15 cellular contexts compared by ENCODE assay signal in genomic region chr22:42022162-42022847, GRCh38. TPM values are rescaled to one million over a fixed set of nuclear protein-coding genes. Genes with fewer than 3 reads are reported as not detected.
DNase-seq lines count a peak whose midpoint lies in the region; ATAC-seq, FAIRE-seq and TF ChIP-seq lines count a peak whose summit lies in the region.
"Had no signal": no experiment of that assay in that cellular context is flagged by ENCODE, and none has a peak within 500 bp of the region (broad histone marks: within the 10 kb centered on the region; RNA-seq: fewer than 3 reads in every experiment).

No MANE protein-coding gene starts in this region.

- H3K27me3 ChIP-seq in keratinocyte (ENCODE audit: control insufficient read depth, extremely low read depth, insufficient read depth, low read length), result no peaks in the 10 kb centered on the region
- H3K27me3 ChIP-seq in neuronal stem cell (ENCODE audit: control insufficient read depth in 3 of 3, insufficient read depth in 3 of 3, low read depth in 1 of 3, low read length in 3 of 3), result peaks cover 0 to 10% (median 0%) of the 10 kb centered on the region in 3 experiments
- H3K27me3 ChIP-seq: gastroesophageal sphincter, stomach had no signal

- H3K4ac ChIP-seq in neuronal stem cell (ENCODE audit: low read length), result no peak overlapping the region

- no peak overlapping the region for H2AK5ac ChIP-seq in neuronal stem cell (ENCODE audit: low read depth, low read length)

- no CpG with 5 or more reads among the region's 2 CpGs for WGBS in neuronal stem cell (ENCODE audit: extremely low coverage in 2 of 2, insufficient read length in 2 of 2, insufficient replicate concordance in 1 of 2), 2 donors

- FAIRE-seq in keratinocyte (lab: Jason Lieb, UNC), result peak; percentile 83

- H3K18ac ChIP-seq in neuronal stem cell (ENCODE audit: low read length), result no peak overlapping the region

- ATAC-seq in GM19397 (IDR thresholded peaks at IDR 0.05; ENCODE audit: unreplicated experiment) (no peak), HG03571 (IDR thresholded peaks at IDR 0.05; ENCODE audit: unreplicated experiment) (no peak)
- ATAC-seq: gastroesophageal sphincter, Panc1 had no signal

- H3K9me3 ChIP-seq in keratinocyte (ENCODE audit: control insufficient read depth, low read depth, low read length) (no peaks in the 10 kb centered on the region), neuronal stem cell (replicated peaks in 1 of 2; ENCODE audit: control insufficient read depth in 2 of 2, insufficient read depth in 1 of 2, low read depth in 1 of 2, low read length in 2 of 2) (no peaks in the 10 kb centered on the region)
- H3K9me3 ChIP-seq: gastroesophageal sphincter, stomach had no signal

- no peaks in the 10 kb centered on the region for H3K79me1 ChIP-seq in neuronal stem cell (ENCODE audit: low read depth, low read length)

- H2BK120ac ChIP-seq in neuronal stem cell (ENCODE audit: low read depth, low read length), result no peak overlapping the region

- peaks cover 8% of the 10 kb centered on the region for H3K4me1 ChIP-seq in keratinocyte (ENCODE audit: control insufficient read depth, extremely low read depth, insufficient read depth, low read length)
- no peaks in the 10 kb centered on the region for H3K4me1 ChIP-seq in neuronal stem cell (ENCODE audit: control insufficient read depth in 2 of 2, insufficient read depth in 1 of 2, low read depth in 1 of 2, low read length in 2 of 2)
- H3K4me1 ChIP-seq: gastroesophageal sphincter, stomach had no signal

- no peak overlapping the region for H2BK12ac ChIP-seq in neuronal stem cell (ENCODE audit: low read length)

- H3K14ac ChIP-seq in neuronal stem cell (ENCODE audit: low read length), result no peak overlapping the region

- no peaks in the 10 kb centered on the region for H3K9me1 ChIP-seq in keratinocyte (ENCODE audit: control insufficient read depth, extremely low read depth, insufficient read depth, low read length)

- no peak overlapping the region for H2BK5ac ChIP-seq in neuronal stem cell (ENCODE audit: low read length)

- H3K27ac ChIP-seq in keratinocyte (ENCODE audit: control insufficient read depth, insufficient read depth, low read length), result peak overlapping the region; percentile 36
- no peak overlapping the region for H3K27ac ChIP-seq in neuronal stem cell (replicated peaks; ENCODE audit: low read length)
- H3K27ac ChIP-seq: 22Rv1, gastroesophageal sphincter had no signal

- H4K8ac ChIP-seq in neuronal stem cell (ENCODE audit: low read depth, low read length), result no peak overlapping the region

- no peak overlapping the region for H3K4me3 ChIP-seq in keratinocyte (ENCODE audit: control insufficient read depth in 2 of 3, extremely low read depth in 1 of 3, insufficient read depth in 2 of 3, low read depth in 1 of 3, low read length in 3 of 3)
- no peak overlapping the region for H3K4me3 ChIP-seq in neuronal stem cell (ENCODE audit: low read length in 2 of 2)
- H3K4me3 ChIP-seq: gastroesophageal sphincter, stomach had no signal

- H2AFZ ChIP-seq in keratinocyte (ENCODE audit: control insufficient read depth, low read length) (peak overlapping the region; percentile 79), neuronal stem cell (ENCODE audit: low read length) (no peak overlapping the region)

- no peak overlapping the region for H2BK15ac ChIP-seq in neuronal stem cell (ENCODE audit: low read length)

- H4K91ac ChIP-seq in neuronal stem cell (ENCODE audit: low read depth, low read length, poor library complexity), result no peak overlapping the region

- peak; percentile 17; the same call in 1 of the 2 replicates for TF ChIP-seq POLR2A in Raji (IDR thresholded peaks at IDR 0.05; ENCODE audit: insufficient read depth, low read depth, low read length)

- dilution Hi-C loops in keratinocyte (cut with MboI; ENCODE audit: extremely low pct_ligation_motif_present, low sequenced_read_pairs), result no loop called here

- DNase-seq in DMS153 (lab: John Stamatoyannopoulos, UW) (peak; percentile 24), DMS153 treated with DMSO at 0.1 percent for 48 hours (lab: John Stamatoyannopoulos, UW; ENCODE audit: unreplicated experiment) (no peak), HPDE6-E6E7 (ENCODE audit: extremely low spot score) (peak; percentile 71), keratinocyte (ENCODE audit: low read depth, low spot score) (no peak), neuronal stem cell (ENCODE audit: low spot score) (no peak)
- DNase-seq: activated CD4-positive, CD25-positive, alpha-beta regulatory T cell; dermis blood vessel endothelial cell; DMS79; stomach had no signal

- H3K36me3 ChIP-seq in keratinocyte (ENCODE audit: control insufficient read depth in 2 of 2, extremely low read depth in 1 of 2, insufficient read depth in 2 of 2, low read length in 2 of 2) (no peaks in the 10 kb centered on the region), neuronal stem cell (replicated peaks in 1 of 2; ENCODE audit: control insufficient read depth in 2 of 2, insufficient read depth in 2 of 2, low read length in 2 of 2) (no peaks in the 10 kb centered on the region)
- H3K36me3 ChIP-seq: gastroesophageal sphincter, stomach had no signal

- peak overlapping the region; percentile 59 for H3K4me2 ChIP-seq in keratinocyte (ENCODE audit: control insufficient read depth, extremely low read depth, insufficient read depth, low read depth, low read length)
- H3K4me2 ChIP-seq in neuronal stem cell (ENCODE audit: insufficient read depth, low read length, poor library complexity, severe bottlenecking), result no peak overlapping the region

- no peaks in the 10 kb centered on the region for H4K20me1 ChIP-seq in keratinocyte (ENCODE audit: control insufficient read depth, extremely low read depth, insufficient read depth, low read length)

- H3K79me2 ChIP-seq in keratinocyte (ENCODE audit: control insufficient read depth, insufficient read depth, low read length), result no peaks in the 10 kb centered on the region

- no peak overlapping the region for H3K9ac ChIP-seq in keratinocyte (ENCODE audit: control insufficient read depth, extremely low read depth, insufficient read depth, low read length)
- no peak overlapping the region for H3K9ac ChIP-seq in neuronal stem cell (ENCODE audit: low read depth, low read length, poor library complexity)

- H3K23ac ChIP-seq in neuronal stem cell (ENCODE audit: low read depth, low read length, poor library complexity), result no peak overlapping the region

- TF ChIP-seq CTCF in keratinocyte (optimal IDR thresholded peaks at IDR 0.05 in 1 of 3, IDR thresholded peaks at IDR 0.05 in 1 of 3, conservative IDR thresholded peaks at IDR 0.05 in 1 of 3; ENCODE audit: extremely low read depth in 1 of 3, insufficient read depth in 2 of 3, low read length in 3 of 3), result no peak

RNA-seq across cellular contexts. Expression of gene WBP2NL, which starts 23.7 kb away (rescaled TPM):
- 0.04 to 0.07 TPM in 2 of 3 replicates, not detected in the other for polyA plus RNA-seq in keratinocyte
- polyA plus RNA-seq in keratinocyte (2011; ENCODE audit: low read depth), result not detected
- not detected in 2 replicates for polyA plus RNA-seq in keratinocyte (2011; cell fraction: cytosol; rRNA removed)
- polyA plus RNA-seq in keratinocyte (2011; cell fraction: nucleus; rRNA removed), result 0.04 and 0.37 TPM in 2 replicates
- polyA plus RNA-seq in keratinocyte (2012; ENCODE audit: low replicate concordance), result 0.14 TPM in 1 of 2 replicates, not detected in the other
- 0.40 to 0.61 TPM in 2 of 3 replicates, not detected in the other for polyA minus RNA-seq in keratinocyte
- not detected for polyA minus RNA-seq in keratinocyte (2011; cell fraction: cytosol; rRNA and poly(A)+ RNA removed)
- 0.11 and 0.31 TPM in 2 replicates for polyA minus RNA-seq in keratinocyte (2011; cell fraction: nucleus; rRNA and poly(A)+ RNA removed)
- polyA plus RNA-seq in neuronal stem cell (2013, experiment 1 of 2), result not detected
- not detected for polyA plus RNA-seq in neuronal stem cell (2013, experiment 2 of 2)

RNA-seq across cellular contexts. Expression of gene NAGA, which starts 48.3 kb away (rescaled TPM):
- 17.0 to 20.9 TPM (median 20.5 TPM) in 3 replicates for polyA plus RNA-seq in keratinocyte
- 1.00 TPM for polyA plus RNA-seq in keratinocyte (2011; ENCODE audit: low read depth)
- polyA plus RNA-seq in keratinocyte (2011; cell fraction: cytosol; rRNA removed), result 8.8 and 10.4 TPM in 2 replicates
- polyA plus RNA-seq in keratinocyte (2011; cell fraction: nucleus; rRNA removed), result 20.9 and 26.2 TPM in 2 replicates
- 4.6 and 16.5 TPM in 2 replicates for polyA plus RNA-seq in keratinocyte (2012; ENCODE audit: low replicate concordance)
- polyA minus RNA-seq in keratinocyte, result 23.7 to 38.9 TPM (median 28.4 TPM) in 3 replicates
- polyA minus RNA-seq in keratinocyte (2011; cell fraction: cytosol; rRNA and poly(A)+ RNA removed), result 19.2 TPM
- 23.7 and 27.8 TPM in 2 replicates for polyA minus RNA-seq in keratinocyte (2011; cell fraction: nucleus; rRNA and poly(A)+ RNA removed)
- polyA plus RNA-seq in neuronal stem cell (2013, experiment 1 of 2), result 12.9 TPM
- polyA plus RNA-seq in neuronal stem cell (2013, experiment 2 of 2), result 12.6 TPM

RNA-seq across cellular contexts. Expression of gene PHETA2, which starts 51.7 kb away (rescaled TPM):
- 0.80 to 2.2 TPM (median 1.4 TPM) in 3 replicates for polyA plus RNA-seq in keratinocyte
- 0.19 TPM for polyA plus RNA-seq in keratinocyte (2011; ENCODE audit: low read depth)
- polyA plus RNA-seq in keratinocyte (2011; cell fraction: cytosol; rRNA removed), result 0.55 and 0.96 TPM in 2 replicates
- 1.4 and 2.1 TPM in 2 replicates for polyA plus RNA-seq in keratinocyte (2011; cell fraction: nucleus; rRNA removed)
- polyA plus RNA-seq in keratinocyte (2012; ENCODE audit: low replicate concordance), result 1.2 and 1.6 TPM in 2 replicates
- polyA minus RNA-seq in keratinocyte, result 0.42 to 1.7 TPM (median 0.49 TPM) in 3 replicates
- polyA minus RNA-seq in keratinocyte (2011; cell fraction: cytosol; rRNA and poly(A)+ RNA removed), result 1.2 TPM
- 0.47 and 0.63 TPM in 2 replicates for polyA minus RNA-seq in keratinocyte (2011; cell fraction: nucleus; rRNA and poly(A)+ RNA removed)
- 2.5 TPM for polyA plus RNA-seq in neuronal stem cell (2013, experiment 1 of 2)
- 2.4 TPM for polyA plus RNA-seq in neuronal stem cell (2013, experiment 2 of 2)

RNA-seq across cellular contexts. Expression of gene SEPTIN3, which starts 53.1 kb away (rescaled TPM):
- 0.05 to 0.07 TPM (median 0.06 TPM) in 3 replicates for polyA plus RNA-seq in keratinocyte
- 0.74 TPM for polyA plus RNA-seq in keratinocyte (2011; ENCODE audit: low read depth)
- polyA plus RNA-seq in keratinocyte (2011; cell fraction: cytosol; rRNA removed), result 0.07 and 0.19 TPM in 2 replicates
- polyA plus RNA-seq in keratinocyte (2011; cell fraction: nucleus; rRNA removed), result 0.04 and 0.29 TPM in 2 replicates
- 0.07 and 1.0 TPM in 2 replicates for polyA plus RNA-seq in keratinocyte (2012; ENCODE audit: low replicate concordance)
- 0.06 TPM in 1 of 3 replicates, not detected in the others for polyA minus RNA-seq in keratinocyte
- not detected for polyA minus RNA-seq in keratinocyte (2011; cell fraction: cytosol; rRNA and poly(A)+ RNA removed)
- not detected in 2 replicates for polyA minus RNA-seq in keratinocyte (2011; cell fraction: nucleus; rRNA and poly(A)+ RNA removed)
- polyA plus RNA-seq in neuronal stem cell (2013, experiment 1 of 2), result 42.3 TPM
- polyA plus RNA-seq in neuronal stem cell (2013, experiment 2 of 2), result 42.6 TPM

RNA-seq across cellular contexts. Expression of gene SMDT1, which starts 57.2 kb away (rescaled TPM):
- 21.1 to 30.0 TPM (median 21.6 TPM) in 3 replicates for polyA plus RNA-seq in keratinocyte
- 10.3 TPM for polyA plus RNA-seq in keratinocyte (2011; ENCODE audit: low read depth)
- 21.5 and 33.2 TPM in 2 replicates for polyA plus RNA-seq in keratinocyte (2011; cell fraction: cytosol; rRNA removed)
- 9.5 TPM in 2 replicates for polyA plus RNA-seq in keratinocyte (2011; cell fraction: nucleus; rRNA removed)
- polyA plus RNA-seq in keratinocyte (2012; ENCODE audit: low replicate concordance), result 50.4 and 51.3 TPM in 2 replicates
- 3.6 to 4.5 TPM (median 3.7 TPM) in 3 replicates for polyA minus RNA-seq in keratinocyte
- polyA minus RNA-seq in keratinocyte (2011; cell fraction: cytosol; rRNA and poly(A)+ RNA removed), result 4.8 TPM
- 1.0 and 2.1 TPM in 2 replicates for polyA minus RNA-seq in keratinocyte (2011; cell fraction: nucleus; rRNA and poly(A)+ RNA removed)
- 31.6 TPM for polyA plus RNA-seq in neuronal stem cell (2013, experiment 1 of 2)
- polyA plus RNA-seq in neuronal stem cell (2013, experiment 2 of 2), result 30.7 TPM

Comparison
In these comparisons a context has a peak if more than half of its experiments do, and no peak if none do; other contexts are left out.
1. DNase-seq: peak in DMS153 (single experiment) and HPDE6-E6E7 (single experiment); none in DMS153 treated with DMSO at 0.1 percent for 48 hours (single experiment), keratinocyte (single experiment) and neuronal stem cell (single experiment).